In genomic region chr9:81380960-81381359, GRCh38 we compare ENCODE assay signal across 22 cellular contexts.
DNase-seq lines count a peak whose midpoint lies in the region; ATAC-seq and TF ChIP-seq lines count a peak whose summit lies in the region.
"Had no signal": no experiment of that assay in that cellular context is flagged by ENCODE, and none has a peak within 500 bp of the region (broad histone marks: within the 10 kb centered on the region; RNA-seq: fewer than 3 reads in every experiment).

No MANE protein-coding gene starts in this region.

- no peak overlapping the region for H4K91ac ChIP-seq in IMR-90 (ENCODE audit: insufficient read depth, low read depth, low read length)

- H3K27ac ChIP-seq in BLaER1: peak overlapping the region; percentile 42
- H3K27ac ChIP-seq in IMR-90 (ENCODE audit: insufficient read depth, low read length): no peak overlapping the region

- H2AK9ac ChIP-seq in IMR-90 (replicated peaks; ENCODE audit: low read depth, low read length, poor library complexity): no peak overlapping the region

- in situ Hi-C loops in IMR-90 (cut with MboI; ENCODE audit: low sequenced_read_pairs): no loop called here

- H3K4me2 ChIP-seq in BLaER1 (peak overlapping the region; percentile 70), IMR-90 (ENCODE audit: low read depth, low read length) (no peak overlapping the region)

- no peak overlapping the region for H3K23ac ChIP-seq in IMR-90 (ENCODE audit: low read depth, low read length)

- H3K36me3 ChIP-seq in BLaER1: no peaks in the 10 kb centered on the region
- H3K36me3 ChIP-seq in IMR-90 (ENCODE audit: control insufficient read depth, insufficient read depth, low read length): no peaks in the 10 kb centered on the region
- H3K36me3 ChIP-seq: BE2C, MG63 had no signal

- H3K4me3 ChIP-seq in BLaER1: no peak overlapping the region
- no peak overlapping the region for H3K4me3 ChIP-seq in IMR-90 (ENCODE audit: insufficient read depth, low read depth, low read length)
- H3K4me3 ChIP-seq: MG63 had no signal

- H3K9ac ChIP-seq in BLaER1 (no peak overlapping the region), IMR-90 (ENCODE audit: low read depth, low read length) (no peak overlapping the region)

- peak overlapping the region; percentile 35 for H3K27ac Mint-ChIP-seq in mesothelial cell of epicardium

- H4K8ac ChIP-seq in IMR-90 (ENCODE audit: low read depth in 2 of 2, low read length in 2 of 2): no peak overlapping the region

- H4K5ac ChIP-seq in IMR-90 (ENCODE audit: low read depth, low read length): no peak overlapping the region

- dilution Hi-C loops in IMR-90 (cut with HindIII; ENCODE audit: low sequenced_read_pairs, unreplicated experiment): no loop called here

- H4K20me1 ChIP-seq in BLaER1 (no peaks in the 10 kb centered on the region), IMR-90 (ENCODE audit: insufficient read depth, low read length) (no peaks in the 10 kb centered on the region)

- no peaks in the 10 kb centered on the region for H3K36me3 Mint-ChIP-seq in mesothelial cell of epicardium
- H3K36me3 Mint-ChIP-seq: CD4-positive, alpha-beta memory T cell had no signal

- no peaks in the 10 kb centered on the region for H3K9me3 ChIP-seq in BLaER1
- no peaks in the 10 kb centered on the region for H3K9me3 ChIP-seq in IMR-90 (ENCODE audit: control insufficient read depth, insufficient read depth, low read length)
- H3K9me3 ChIP-seq: BE2C, MG63 had no signal

- no peak overlapping the region for H2BK20ac ChIP-seq in IMR-90 (ENCODE audit: low read depth, low read length)

- H3K4ac ChIP-seq in IMR-90 (ENCODE audit: low read depth, low read length): no peak overlapping the region

- no peak for ATAC-seq in IMR-90 (ENCODE audit: low read depth)

- no peak for TF ChIP-seq RAD21 in IMR-90 (IDR thresholded peaks at IDR 0.05; ENCODE audit: low read length)

- H3K27me3 Mint-ChIP-seq in mesothelial cell of epicardium (ENCODE audit: low read depth): no peaks in the 10 kb centered on the region
- H3K27me3 Mint-ChIP-seq: CD4-positive, alpha-beta memory T cell had no signal

- peaks cover 9% of the 10 kb centered on the region for H3K9me3 Mint-ChIP-seq in mesothelial cell of epicardium

- DNase-seq in IMR-90 (no peak), RPMI7951 (ENCODE audit: low read depth) (peak; percentile 80), mesothelial cell of epicardium (ENCODE audit: low spot score in 2 of 2, unreplicated experiment in 2 of 2) (no peak), NCI-H2107 (lab: John Stamatoyannopoulos, UW) (no peak), AG08395 (ENCODE audit: low spot score) (no peak), DMS79 treated with DMSO at 0.1 percent for 48 hours (lab: John Stamatoyannopoulos, UW) (no peak)
- DNase-seq in activated CD4-positive, alpha-beta T cell treated with anti-CD3 and anti-CD28 coated beads, Interleukin-2, amount 50 U/mL, for 4 hours: no peak
- DNase-seq: 8988T; BE2C; CD4-positive, alpha-beta memory T cell; DMS79; GDM1; MG63; NCI-H1048; NCI-H1436 treated with DMSO at 0.1 percent for 48 hours; NCI-H2029; NCI-H2171 treated with DMSO at 0.1 percent for 48 hours; NCI-H446 treated with DMSO at 0.1 percent for 48 hours; NCI-H748 treated with DMSO at 0.1 percent for 48 hours; OCI-M1; T-helper 1 cell had no signal

- no peaks in the 10 kb centered on the region for H3K9me1 ChIP-seq in IMR-90 (ENCODE audit: insufficient read depth, low read length)

- H3K4me1 ChIP-seq in BLaER1 (peaks cover 68% of the 10 kb centered on the region), IMR-90 (ENCODE audit: control insufficient read depth, insufficient read depth, low read length) (no peaks in the 10 kb centered on the region; the same call in 1 of the 2 replicates)

- intact Hi-C loops in IMR-90 (cut with micrococcal nuclease): no loop called here

- TF ChIP-seq POLR2A in IMR-90 (IDR thresholded peaks at IDR 0.05; ENCODE audit: low read depth, low read length): no peak

- no peak overlapping the region for H2BK120ac ChIP-seq in IMR-90 (ENCODE audit: low read depth, low read length)

- H2BK5ac ChIP-seq in IMR-90 (ENCODE audit: low read depth, low read length, poor library complexity, severe bottlenecking): no peak overlapping the region

- no peak overlapping the region for H3K14ac ChIP-seq in IMR-90 (replicated peaks; ENCODE audit: low read depth, low read length)

- H3K79me1 ChIP-seq in IMR-90 (ENCODE audit: low read depth in 1 of 2, low read length in 2 of 2): no peaks in the 10 kb centered on the region

- no peak for TF ChIP-seq CTCF in IMR-90 (conservative IDR thresholded peaks at IDR 0.05; ENCODE audit: low read depth, low read length)
- no peak for TF ChIP-seq CTCF in mesothelial cell of epicardium (IDR thresholded peaks at IDR 0.05; ENCODE audit: unreplicated experiment)

- H2BK15ac ChIP-seq in IMR-90 (ENCODE audit: low read depth, low read length): no peak overlapping the region

- H2AK5ac ChIP-seq in IMR-90 (ENCODE audit: low read depth, low read length): no peak overlapping the region

- WGBS in IMR-90 (ENCODE audit: extremely low coverage in 2 of 2, insufficient read length in 1 of 2), 2 experiments: 94% methylated on average over 2 of the region's 2 CpGs; no CpG with 5 or more reads in 1 of the 2 experiments

- no peaks in the 10 kb centered on the region for H3K27me3 ChIP-seq in BLaER1
- no peaks in the 10 kb centered on the region for H3K27me3 ChIP-seq in IMR-90 (ENCODE audit: control insufficient read depth, insufficient read depth, low read length)
- H3K27me3 ChIP-seq: BE2C, MG63 had no signal

- BruUV-seq in IMR-90 (replicated peaks; lab: Mats Ljungman, UMichigan): no TSS peak

- peak overlapping the region; percentile 4 for H2AFZ ChIP-seq in IMR-90 (replicated peaks; ENCODE audit: low read length, poor library complexity)

- CTCF ChIA-PET in IMR-90 (lab: Yijun Ruan, JAX): no interaction called here

- no peak overlapping the region for H3K4me3 Mint-ChIP-seq in mesothelial cell of epicardium
- H3K4me3 Mint-ChIP-seq: CD4-positive, alpha-beta memory T cell had no signal

- POLR2A ChIA-PET in IMR-90 (lab: Charles Lee; ENCODE audit: unreplicated experiment): no interaction called here

- H3K4me1 Mint-ChIP-seq in mesothelial cell of epicardium: peaks cover 46% of the 10 kb centered on the region
- H3K4me1 Mint-ChIP-seq: CD4-positive, alpha-beta memory T cell had no signal

- no peak overlapping the region for H3K56ac ChIP-seq in IMR-90 (ENCODE audit: extremely low read depth, insufficient read depth, low read length)

- H3K18ac ChIP-seq in IMR-90 (ENCODE audit: low read depth, low read length): no peak overlapping the region

TF ChIP-seq in IMR-90, 13 proteins besides CTCF, POLR2A, EP300 and RAD21:
- no peak for TF ChIP-seq BHLHE40 (IDR thresholded peaks at IDR 0.05; ENCODE audit: low read depth, low read length)
- TF ChIP-seq FOS (IDR thresholded peaks at IDR 0.05; ENCODE audit: low read depth, low read length): no peak
- TF ChIP-seq MXI1 (IDR thresholded peaks at IDR 0.05; ENCODE audit: borderline replicate concordance, low read depth, low read length): no peak
- no peak for TF ChIP-seq SMC3 (IDR thresholded peaks at IDR 0.05; ENCODE audit: low read depth, low read length)
- no peak for TF ChIP-seq MAZ (IDR thresholded peaks at IDR 0.05; ENCODE audit: borderline replicate concordance, low read depth, low read length)
- TF ChIP-seq CHD1 (IDR thresholded peaks at IDR 0.05; ENCODE audit: low read depth, low read length): no peak
- no peak for TF ChIP-seq RFX5 (IDR thresholded peaks at IDR 0.05; ENCODE audit: low read depth, low read length)
- TF ChIP-seq NFE2L2 (IDR thresholded peaks at IDR 0.05; ENCODE audit: low read depth, low read length): no peak
- TF ChIP-seq CEBPB (IDR thresholded peaks at IDR 0.05; ENCODE audit: low read depth, low read length): no peak
- no peak for TF ChIP-seq USF2 (IDR thresholded peaks at IDR 0.05; ENCODE audit: low read depth, low read length)
- TF ChIP-seq RCOR1 (IDR thresholded peaks at IDR 0.05; ENCODE audit: insufficient replicate concordance, low read length): no peak
- TF ChIP-seq MAFK (IDR thresholded peaks at IDR 0.05; ENCODE audit: low read depth, low read length): no peak
- no peak for TF ChIP-seq ELK1 (IDR thresholded peaks at IDR 0.05; ENCODE audit: borderline replicate concordance, low read depth, low read length)
